In the genomic region with DNA sequence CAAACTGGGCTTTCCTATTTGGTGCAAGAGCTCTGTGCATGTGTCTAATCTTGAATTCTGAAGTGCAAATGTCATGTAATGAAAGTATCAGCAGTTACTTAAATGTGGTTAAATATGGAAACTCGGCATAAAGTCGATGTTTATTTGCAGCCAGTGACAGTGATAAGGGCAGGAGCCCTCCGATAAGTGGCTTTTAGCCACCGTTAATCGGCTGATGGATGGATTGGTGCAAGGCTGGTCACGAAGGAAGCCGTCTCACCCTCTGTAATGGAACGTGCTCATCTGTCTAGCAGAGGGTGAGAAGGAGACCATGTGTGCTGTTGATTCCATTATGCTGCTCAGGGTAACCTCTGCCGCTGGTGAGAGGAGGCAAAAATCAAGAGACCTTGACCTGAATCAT, we compare ENCODE assay signal across 15 cellular contexts.
"Had no signal": no experiment of that assay in that cellular context is flagged by ENCODE, and none has a peak within 500 bp of the region (broad histone marks: within the 10 kb centered on the region; RNA-seq: fewer than 3 reads in every experiment).

No MANE protein-coding gene starts in this region.

- H3K36me3 ChIP-seq: esophagus muscularis mucosa, gastrocnemius medialis, stomach had no signal

- H3K27ac ChIP-seq: coronary artery, epithelial cell of prostate, esophagus muscularis mucosa, gastrocnemius medialis, stomach had no signal

- DNase-seq: effector CD8-positive, alpha-beta T cell; gastrocnemius medialis; immature natural killer cell; naive thymus-derived CD4-positive, alpha-beta T cell; nephron progenitor cell; posterior cingulate gyrus; right cardiac atrium; small intestine; stimulated activated CD4-positive, alpha-beta T cell treated with anti-CD3 and anti-CD28 coated beads, Interleukin-12 subunit alpha, Interleukin-12 subunit beta, amount 100 ng/mL, for 4 hours; stimulated activated naive CD4-positive, alpha-beta T cell; stomach; substantia nigra had no signal

- H3K4me3 ChIP-seq: coronary artery, esophagus muscularis mucosa, gastrocnemius medialis, stomach had no signal

- H3K27me3 ChIP-seq: gastrocnemius medialis had no signal

- H3K9me3 ChIP-seq: esophagus muscularis mucosa, gastrocnemius medialis, stomach had no signal

- ATAC-seq: gastrocnemius medialis; naive thymus-derived CD4-positive, alpha-beta T cell; right cardiac atrium had no signal
